1 cellular context compared by ENCODE assay signal in the genomic region with DNA sequence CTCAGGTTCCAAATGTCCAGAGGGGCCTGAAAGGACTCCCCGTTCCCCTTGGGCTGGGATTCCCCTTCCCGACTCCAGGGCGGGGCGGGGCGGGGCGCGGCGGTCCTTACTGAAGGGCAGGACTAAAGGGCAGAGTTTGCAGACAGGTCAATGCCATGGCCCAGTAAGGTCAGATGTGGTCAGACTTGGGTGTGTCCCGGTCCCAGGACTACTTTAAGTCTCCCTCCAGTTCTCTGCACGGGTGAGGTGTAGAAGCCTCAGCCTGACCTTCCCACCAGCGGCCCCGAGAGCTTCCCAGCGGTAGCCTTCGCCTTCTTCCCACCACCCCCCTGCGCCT.
TF ChIP-seq lines count a peak whose summit lies in the region.

No MANE protein-coding gene starts in this region.

TF ChIP-seq in GM12878, 131 proteins besides CTCF, POLR2A, EP300 and RAD21:
- TF ChIP-seq NR2F1 (conservative IDR thresholded peaks at IDR 0.05): peak; percentile 85
- no peak for TF ChIP-seq KAT2A (conservative IDR thresholded peaks at IDR 0.05; ENCODE audit: control insufficient read depth, low read depth, low read length)
- TF ChIP-seq, protein P1, sequence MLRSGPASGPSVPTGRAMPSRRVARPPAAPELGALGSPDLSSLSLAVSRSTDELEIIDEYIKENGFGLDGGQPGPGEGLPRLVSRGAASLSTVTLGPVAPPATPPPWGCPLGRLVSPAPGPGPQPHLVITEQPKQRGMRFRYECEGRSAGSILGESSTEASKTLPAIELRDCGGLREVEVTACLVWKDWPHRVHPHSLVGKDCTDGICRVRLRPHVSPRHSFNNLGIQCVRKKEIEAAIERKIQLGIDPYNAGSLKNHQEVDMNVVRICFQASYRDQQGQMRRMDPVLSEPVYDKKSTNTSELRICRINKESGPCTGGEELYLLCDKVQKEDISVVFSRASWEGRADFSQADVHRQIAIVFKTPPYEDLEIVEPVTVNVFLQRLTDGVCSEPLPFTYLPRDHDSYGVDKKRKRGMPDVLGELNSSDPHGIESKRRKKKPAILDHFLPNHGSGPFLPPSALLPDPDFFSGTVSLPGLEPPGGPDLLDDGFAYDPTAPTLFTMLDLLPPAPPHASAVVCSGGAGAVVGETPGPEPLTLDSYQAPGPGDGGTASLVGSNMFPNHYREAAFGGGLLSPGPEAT (IDR thresholded peaks at IDR 0.05; ENCODE audit: low read depth): peak; percentile 6; the same call in 1 of the 2 replicates
- peak; percentile 12; the same call in 1 of the 2 replicates for TF ChIP-seq IKZF1 (conservative IDR thresholded peaks at IDR 0.05)
- no peak for TF ChIP-seq MYB (IDR thresholded peaks at IDR 0.05; ENCODE audit: borderline replicate concordance, low read depth, low read length)
- TF ChIP-seq MTA2 (IDR thresholded peaks at IDR 0.05; ENCODE audit: low read depth): 0 out of 2 replicates have a peak, but pooled peaks have one; percentile 8
- TF ChIP-seq, protein P2, sequence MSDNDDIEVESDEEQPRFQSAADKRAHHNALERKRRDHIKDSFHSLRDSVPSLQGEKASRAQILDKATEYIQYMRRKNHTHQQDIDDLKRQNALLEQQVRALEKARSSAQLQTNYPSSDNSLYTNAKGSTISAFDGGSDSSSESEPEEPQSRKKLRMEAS (IDR thresholded peaks at IDR 0.05; ENCODE audit: low read depth, low read length): no peak
